Comparison of ENCODE assay signal across 9 cellular contexts in genomic region chr19:40875526-40875951, GRCh38. TPM values are rescaled to one million over a fixed set of nuclear protein-coding genes. Genes with fewer than 3 reads are reported as not detected.
A peak's percentile ranks its signal among the peaks of the same experiment; 100 is the strongest.
DNase-seq lines count a peak whose midpoint lies in the region; ATAC-seq, FAIRE-seq and TF ChIP-seq lines count a peak whose summit lies in the region.
"Not testable (repeated sequence)": the region's sequence is repeated elsewhere in the genome, so short reads cannot be mapped to it uniquely, and the experiment has no call there.
"Had no signal": no experiment of that assay in that cellular context is flagged by ENCODE, and none has a peak within 500 bp of the region (broad histone marks: within the 10 kb centered on the region; RNA-seq: fewer than 3 reads in every experiment).

No MANE protein-coding gene starts in this region.

- H3K4me3 ChIP-seq in lung: not testable (repeated sequence)
- H3K4me3 ChIP-seq in upper lobe of left lung: peak overlapping the region in 1 of 4 donors; percentile 20

- TF ChIP-seq POLR2A in GM12891 (IDR thresholded peaks at IDR 0.05; ENCODE audit: low read depth, low read length); erythroblast (IDR thresholded peaks at IDR 0.05; ENCODE audit: low read length); upper lobe of left lung (IDR thresholded peaks at IDR 0.05): not testable (repeated sequence)

- not testable (repeated sequence) for H3K36me3 ChIP-seq in lung (ENCODE audit: control insufficient read depth in 2 of 2, insufficient read depth in 2 of 2, low read length in 2 of 2); upper lobe of left lung

- not testable (repeated sequence) for DNase-seq in GM12891 (ENCODE audit: insufficient read length, low spot score)
- DNase-seq in NOMO-1 (lab: John Stamatoyannopoulos, UW; ENCODE audit: unreplicated experiment in 2 of 2) (peak; percentile 50 to 59), erythroblast (lab: John Stamatoyannopoulos, UW) (peak; percentile 76 to 84), lung (ENCODE audit: low spot score) (peak; percentile 89), upper lobe of left lung (peak; percentile 75 to 96)
- peak; percentile 58 for DNase-seq in activated CD4-positive, alpha-beta T cell treated with anti-CD3 and anti-CD28 coated beads for 1 hour
- peak; percentile 65 for DNase-seq in activated T-helper 9 cell treated with anti-CD3 and anti-CD28 coated beads, Interleukin-2, amount 50 U/mL, for 16 hours (ENCODE audit: low read depth)
- DNase-seq in stimulated activated CD4-positive, alpha-beta T cell treated with anti-CD3 and anti-CD28 coated beads, Interleukin-4, amount 100 ng/mL, for 4 hours: peak; percentile 82

- peak; percentile 67 for FAIRE-seq in GM12891 (lab: Jason Lieb, UNC)

- not testable (repeated sequence) for H3K27ac ChIP-seq in lung (ENCODE audit: low read depth in 1 of 2, low read length in 1 of 2)
- H3K27ac ChIP-seq in upper lobe of left lung: peak overlapping the region in 1 of 4 donors; percentile 17

- not testable (repeated sequence) for TF ChIP-seq EP300 in upper lobe of left lung (IDR thresholded peaks at IDR 0.05)

- H3K9me3 ChIP-seq in lung (ENCODE audit: control insufficient read depth in 2 of 2, insufficient read depth in 1 of 2, low read length in 1 of 2); upper lobe of left lung: not testable (repeated sequence)

- TF ChIP-seq CTCF in lung (IDR thresholded peaks at IDR 0.05; ENCODE audit: control extremely low read depth, extremely low read depth); upper lobe of left lung (IDR thresholded peaks at IDR 0.05): not testable (repeated sequence)

- not testable (repeated sequence) for H3K27me3 ChIP-seq in lung (ENCODE audit: control insufficient read depth, insufficient read depth); upper lobe of left lung

- ATAC-seq in lung (ENCODE audit: insufficient read depth, low FRiP score): peak; percentile 71
- peak; percentile 76 to 88 for ATAC-seq in upper lobe of left lung (ENCODE audit: low FRiP score in 2 of 2)

- not testable (repeated sequence) for H3K4me1 ChIP-seq in lung (ENCODE audit: control insufficient read depth in 2 of 2, insufficient read depth in 2 of 2, low read length in 2 of 2); upper lobe of left lung

- 3 to 13% methylated on average over 18 of the region's 23 CpGs for WGBS in lung, 2 donors
- 6% methylated on average over 14 to 15 of the region's 23 CpGs for WGBS in upper lobe of left lung, 2 donors

RNA-seq across cellular contexts. Expression of gene CYP2A7, which starts 6.5 kb away (rescaled TPM):
- not detected for polyA plus RNA-seq in GM12891 (2012; ENCODE audit: low read depth, missing spikeins)
- total RNA-seq in lung (1 to 10 TPM in 1 of 2 donors, not detected in 1; 1.6 TPM), upper lobe of left lung (1 to 10 TPM in 1 of 6 donors, under 1 TPM in 2, not detected in 3; 0.59 to 1.8 (median 0.71) TPM)
- polyA plus RNA-seq in lung: under 1 TPM; 0.11 to 0.14 TPM
- total RNA-seq: dermis blood vessel endothelial cell had no signal

RNA-seq across cellular contexts. Expression of gene CYP2A6, which starts 25.3 kb away (rescaled TPM):
- polyA plus RNA-seq in GM12891 (2012; ENCODE audit: low read depth, missing spikeins): not detected
- total RNA-seq in lung: 1 to 10 TPM in 1 of 2 donors, under 1 TPM in 1; 0.97 to 1.7 TPM
- polyA plus RNA-seq in lung: under 1 TPM; 0.45 to 0.57 TPM
- 10 to 100 TPM in 1 of 6 donors, 1 to 10 TPM in 4, not detected in 1; 1.5 to 11.6 (median 2.9) TPM for total RNA-seq in upper lobe of left lung
- total RNA-seq: dermis blood vessel endothelial cell had no signal
